ENCODE assay signal across 8 cellular contexts in the genomic region with DNA sequence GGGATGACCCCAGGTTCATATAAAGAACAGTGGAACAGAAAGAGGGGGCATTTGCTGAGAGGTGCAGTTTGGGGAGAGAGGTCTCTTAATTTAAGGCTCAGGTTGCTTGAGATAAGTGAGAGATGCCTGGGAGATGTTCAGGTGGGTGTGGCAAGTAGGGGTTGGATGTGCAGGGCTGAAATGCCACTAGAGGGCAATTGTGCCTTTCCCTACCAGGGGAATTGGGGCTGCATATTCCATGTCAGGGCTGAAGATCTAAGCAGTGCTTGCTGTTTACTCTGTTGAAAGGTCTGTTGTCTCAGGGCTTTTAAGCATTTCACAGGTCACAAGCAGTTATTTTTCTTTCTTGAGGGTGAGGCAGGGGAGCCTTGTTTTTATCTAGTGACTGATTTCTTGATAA. TPM values are rescaled to one million over a fixed set of nuclear protein-coding genes. Genes with fewer than 3 reads are reported as not detected.
DNase-seq lines count a peak whose midpoint lies in the region; ATAC-seq, FAIRE-seq and TF ChIP-seq lines count a peak whose summit lies in the region.

No MANE protein-coding gene starts in this region.

- H3K27me3 ChIP-seq in psoas muscle (ENCODE audit: insufficient read depth in 3 of 3, low read length in 2 of 3) = peaks cover 0 to 5% (median 0%) of the 10 kb centered on the region in 3 donors

- intact Hi-C loops in psoas muscle (cut with DNase I) = no loop called here

- TF ChIP-seq POLR2A in A549 (IDR thresholded peaks at IDR 0.05; ENCODE audit: low read length) (no peak), GM12892 (IDR thresholded peaks at IDR 0.05; ENCODE audit: low read depth, low read length) (no peak)

- H3K4me1 ChIP-seq in A549 (no peaks in the 10 kb centered on the region; the same call in 2 of the 3 replicates), psoas muscle (no peaks in the 10 kb centered on the region)

- H3K4me3 ChIP-seq in A549 (no peak overlapping the region), psoas muscle (no peak overlapping the region)

- no peaks in the 10 kb centered on the region for H3K36me3 ChIP-seq in psoas muscle (ENCODE audit: insufficient read depth in 1 of 2, low read depth in 1 of 2)

- H3K27ac ChIP-seq in A549 (no peak overlapping the region), psoas muscle (no peak overlapping the region)

- DNase-seq in A549 (ENCODE audit: low read depth in 1 of 2, low spot score in 1 of 2) (peak; percentile 58 to 71), GM12892 (ENCODE audit: insufficient read length) (no peak), NCI-H82 treated with DMSO at 0.1 percent for 48 hours (lab: John Stamatoyannopoulos, UW; ENCODE audit: unreplicated experiment) (peak; percentile 19), fibroblast of gingiva (ENCODE audit: low read depth) (peak; percentile 25), psoas muscle (no peak), KG1 (lab: John Stamatoyannopoulos, UW) (no peak)
- DNase-seq in activated CD8-positive, alpha-beta memory T cell treated with anti-CD3 and anti-CD28 coated beads, Interleukin-2, amount 50 U/mL, for 48 hours = no peak

- CTCF ChIA-PET in A549 (lab: Yijun Ruan, JAX) = interaction anchor here (0.6 to 9.8 kb wide), 15 partner anchors 7 to 1322 kb away, joined by 3 to 66 read pairs (median 3); a partner anchor contains a TSS

- TF ChIP-seq EP300 in A549 (IDR thresholded peaks at IDR 0.05) = no peak

- FAIRE-seq in A549 (lab: Jason Lieb, UNC) (peak; percentile 76), GM12892 (lab: Jason Lieb, UNC) (peak; percentile 44)

- H3K9me3 ChIP-seq in A549 (no peaks in the 10 kb centered on the region), psoas muscle (no peaks in the 10 kb centered on the region)

- H3K4me2 ChIP-seq in A549 = peak overlapping the region; percentile 15; the same call in 1 of the 3 replicates

- peak; percentile 88 to 89 for TF ChIP-seq RAD21 in A549 (conservative IDR thresholded peaks at IDR 0.05 in 1 of 2, IDR thresholded peaks at IDR 0.05 in 1 of 2)

- POLR2A ChIA-PET in A549 (lab: Yijun Ruan, JAX) = no interaction called here

- peak; percentile 95 to 98 for ATAC-seq in A549
- ATAC-seq in psoas muscle = peak in 2 of 4 donors; percentile 60 to 72
- ATAC-seq in GM18909 (IDR thresholded peaks at IDR 0.05; ENCODE audit: poor library complexity, unreplicated experiment) = no peak

- peak; percentile 82 for TF ChIP-seq CTCF in A549 (IDR thresholded peaks at IDR 0.05)
- peak; percentile 43 for TF ChIP-seq CTCF in psoas muscle (IDR thresholded peaks at IDR 0.05)

TF ChIP-seq in A549, 52 proteins besides CTCF, POLR2A, EP300 and RAD21:
- TF ChIP-seq JUNB (IDR thresholded peaks at IDR 0.05) = no peak
- no peak for TF ChIP-seq HOXA7 (CRISPR knock-in tag; IDR thresholded peaks at IDR 0.05)
- peak; percentile 87 for TF ChIP-seq SMC3 (IDR thresholded peaks at IDR 0.05)
- no peak for TF ChIP-seq FOSB (CRISPR knock-in tag; IDR thresholded peaks at IDR 0.05)
- TF ChIP-seq KDM5A (IDR thresholded peaks at IDR 0.05) = no peak
- no peak for TF ChIP-seq EHMT2 (IDR thresholded peaks at IDR 0.05; ENCODE audit: low read depth)
TF ChIP-seq in A549: peak in this region for 1.

RNA-seq across cellular contexts. Expression of a gene that starts 7.8 kb away (rescaled TPM):
- polyA plus RNA-seq in A549 (2011; rRNA removed) (0.03 and 0.05 TPM in 2 replicates), A549 (2017; fragmentation: RNase III; extraction: RNeasy Plus Mini Kit Qiagen cat#74134 plus additional on column Dnase treatment) (0.20 to 0.30 TPM (median 0.22 TPM) in 3 replicates), psoas muscle (1 to 10 TPM; 1.8 to 1.9 (median 1.8) TPM)
- polyA plus RNA-seq in A549 (2012; cell fraction: cytosol; rRNA removed) = 0.07 and 0.09 TPM in 2 replicates
- 0.05 and 0.06 TPM in 2 replicates for polyA plus RNA-seq in A549 (2012; cell fraction: nucleus; rRNA removed)
- 0.12 and 0.15 TPM in 2 replicates for polyA minus RNA-seq in A549 (2011; rRNA and poly(A)+ RNA removed)
- polyA plus RNA-seq in GM12892 (2012; ENCODE audit: missing spikeins) = 0.11 TPM
- total RNA-seq in psoas muscle = 1 to 10 TPM; 1.8 to 5.6 (median 2.9) TPM

Comparison
In these comparisons a context has a peak if more than half of its experiments do, and no peak if none do; other contexts are left out.
1. DNase-seq: peak in A549 (2 of 2), NCI-H82 treated with DMSO at 0.1 percent for 48 hours (single experiment) and fibroblast of gingiva (single experiment); none in GM12892 (single experiment), psoas muscle (0 of 2), KG1 (single experiment) and activated CD8-positive, alpha-beta memory T cell treated with anti-CD3 and anti-CD28 coated beads, Interleukin-2, amount 50 U/mL, for 48 hours (single experiment).